Comparison of ENCODE assay signal across 7 cellular contexts in the genomic region with DNA sequence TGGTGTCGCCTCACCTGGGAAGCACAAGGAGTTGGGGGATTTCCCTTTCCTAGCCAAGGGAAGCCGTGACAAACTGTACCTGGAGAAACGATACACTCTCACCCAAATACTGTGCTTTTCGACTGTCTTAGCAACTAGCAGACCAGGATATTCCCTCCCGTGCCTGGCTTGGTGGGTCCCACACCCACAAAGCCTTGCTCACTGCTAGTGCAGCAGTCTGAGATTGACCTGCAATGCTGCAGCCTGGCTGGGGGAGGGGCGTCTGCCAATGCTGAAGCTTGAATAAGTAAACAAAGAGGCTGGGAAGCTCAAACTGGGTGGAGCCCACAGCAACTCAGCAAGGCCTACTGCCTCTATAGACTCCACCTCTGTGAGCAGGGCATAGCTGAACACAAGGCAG.
DNase-seq lines count a peak whose midpoint lies in the region; ATAC-seq, FAIRE-seq and TF ChIP-seq lines count a peak whose summit lies in the region.
"Not testable (repeated sequence)": the region's sequence is repeated elsewhere in the genome, so short reads cannot be mapped to it uniquely, and the experiment has no call there.

No MANE protein-coding gene starts in this region.

- DNase-seq in DMS53 (lab: John Stamatoyannopoulos, UW) (peak; percentile 97), M059J (ENCODE audit: low read depth) (peak; percentile 16), NCI-H345 (lab: John Stamatoyannopoulos, UW) (peak; percentile 80), RPMI8226 (peak; percentile 4), H1 (ENCODE audit: low read depth in 1 of 2, low spot score in 2 of 2) (peak; percentile 34 to 57), left colon (peak in 1 of 2 donors; percentile 40)
- not testable (repeated sequence) for DNase-seq in neuronal stem cell (ENCODE audit: low spot score)

- H3K23me2 ChIP-seq in H1 (ENCODE audit: low read depth, low read length), result not testable (repeated sequence)

- H3K14ac ChIP-seq in H1 (ENCODE audit: insufficient read length); neuronal stem cell (ENCODE audit: low read length): not testable (repeated sequence)

- not testable (repeated sequence) for H3K79me1 ChIP-seq in H1 (ENCODE audit: low read depth, low read length); neuronal stem cell (ENCODE audit: low read depth, low read length)

- not testable (repeated sequence) for H3K79me2 ChIP-seq in H1 (ENCODE audit: control insufficient read depth in 1 of 2, insufficient read depth in 2 of 2, low read length in 2 of 2)

- 0 out of 2 replicates have a peak overlapping the region, but pooled peaks have one; percentile 21 for H2BK20ac ChIP-seq in H1 (ENCODE audit: low read length)

- H3K36me3 ChIP-seq in H1 (ENCODE audit: control insufficient read depth in 2 of 4, insufficient read depth in 4 of 4, low read length in 3 of 4); neuronal stem cell (replicated peaks in 1 of 2; ENCODE audit: control insufficient read depth in 2 of 2, insufficient read depth in 2 of 2, low read length in 2 of 2): not testable (repeated sequence)

- H2AK5ac ChIP-seq in H1 (ENCODE audit: low read depth, low read length); neuronal stem cell (ENCODE audit: low read depth, low read length): not testable (repeated sequence)

- H2BK12ac ChIP-seq in H1 (ENCODE audit: low read depth, low read length); neuronal stem cell (ENCODE audit: low read length): not testable (repeated sequence)

- TF ChIP-seq POLR2A in H1 (IDR thresholded peaks at IDR 0.05; ENCODE audit: control extremely low read depth in 1 of 2, low read depth in 2 of 2, low read length in 2 of 2), result not testable (repeated sequence)

- H2AFZ ChIP-seq in H1 (ENCODE audit: low read length) (peak overlapping the region; percentile 99), neuronal stem cell (ENCODE audit: low read length) (peak overlapping the region; percentile 89)

- H2BK15ac ChIP-seq in H1 (ENCODE audit: low read length); neuronal stem cell (ENCODE audit: low read length): not testable (repeated sequence)

- CTCF ChIA-PET in H1 (lab: Charles Lee; ENCODE audit: partially characterized antibody), result interaction anchor here (0.6 to 7.3 kb wide), 12 partner anchors 10 to 464 kb away, joined by 3 to 89 read pairs (median 4); partner anchors contain the start of gene FSIP2

- not testable (repeated sequence) for H4K91ac ChIP-seq in H1 (replicated peaks; ENCODE audit: insufficient read length, low read length); neuronal stem cell (ENCODE audit: low read depth, low read length, poor library complexity)

- 75% methylated on average over 6 of the region's 6 CpGs; no CpG with 5 or more reads in 1 of the 2 experiments for WGBS in H1 (ENCODE audit: extremely low coverage in 1 of 2, insufficient coverage in 1 of 2, insufficient read length in 1 of 2, insufficient replicate concordance in 2 of 2, low coverage in 1 of 2, low lambda C conversion rate in 2 of 2, missing lambda C conversion rate in 1 of 2), 2 experiments
- WGBS in neuronal stem cell (ENCODE audit: extremely low coverage in 2 of 2, insufficient read length in 2 of 2, insufficient replicate concordance in 1 of 2), 2 donors, result no CpG with 5 or more reads among the region's 6 CpGs

- not testable (repeated sequence) for H3K4ac ChIP-seq in H1 (replicated peaks; ENCODE audit: insufficient read length, low read depth, low read length); neuronal stem cell (ENCODE audit: low read length)

- H3K18ac ChIP-seq in H1 (ENCODE audit: extremely low read depth, low read length); neuronal stem cell (ENCODE audit: low read length): not testable (repeated sequence)

- not testable (repeated sequence) for H4K20me1 ChIP-seq in H1 (replicated peaks in 1 of 2; ENCODE audit: control insufficient read depth in 1 of 2, insufficient read depth in 2 of 2, low read length in 2 of 2)

- not testable (repeated sequence) for H2BK120ac ChIP-seq in H1 (replicated peaks; ENCODE audit: low read depth, low read length); neuronal stem cell (ENCODE audit: low read depth, low read length)

- H3K4me3 ChIP-seq in H1 (ENCODE audit: extremely low read depth in 1 of 4, insufficient read depth in 2 of 4, low read depth in 3 of 4, low read length in 4 of 4); neuronal stem cell (ENCODE audit: low read length in 2 of 2): not testable (repeated sequence)

- not testable (repeated sequence) for TF ChIP-seq CTCF in H1 (IDR thresholded peaks at IDR 0.05; ENCODE audit: control extremely low read depth in 1 of 3, insufficient read depth in 1 of 3, low read depth in 1 of 3, low read length in 3 of 3)

- H3K27ac ChIP-seq in H1 (ENCODE audit: low read depth, low read length); neuronal stem cell (replicated peaks; ENCODE audit: low read length): not testable (repeated sequence)

- H3K9ac ChIP-seq in H1 (replicated peaks in 1 of 4; ENCODE audit: extremely low read depth in 1 of 4, low read depth in 3 of 4, low read length in 3 of 4), result not testable (repeated sequence)
- H3K9ac ChIP-seq in neuronal stem cell (ENCODE audit: low read depth, low read length, poor library complexity), result peak overlapping the region; percentile 32

- intact Hi-C loops in left colon (cut with DNase I, micrococcal nuclease), result not testable (repeated sequence)

- ATAC-seq in left colon, result peak; percentile 58

- peak overlapping the region; percentile 84; the same call in 1 of the 2 replicates for H4K8ac ChIP-seq in H1 (ENCODE audit: extremely low read depth, insufficient read depth, low read length)
- H4K8ac ChIP-seq in neuronal stem cell (ENCODE audit: low read depth, low read length), result not testable (repeated sequence)

- not testable (repeated sequence) for H4K5ac ChIP-seq in H1 (ENCODE audit: insufficient read length, low read depth, low read length)

- H3K9me3 ChIP-seq in H1 (ENCODE audit: insufficient read depth in 2 of 2, low read depth in 1 of 2, low read length in 1 of 2); neuronal stem cell (replicated peaks in 1 of 2; ENCODE audit: control insufficient read depth in 2 of 2, insufficient read depth in 1 of 2, low read depth in 1 of 2, low read length in 2 of 2): not testable (repeated sequence)

- TF ChIP-seq RAD21 in H1 (IDR thresholded peaks at IDR 0.05 in 1 of 2, conservative IDR thresholded peaks at IDR 0.05 in 1 of 2; ENCODE audit: low read depth in 2 of 2, low read length in 2 of 2), result not testable (repeated sequence)

- not testable (repeated sequence) for H3K4me1 ChIP-seq in H1 (replicated peaks in 1 of 4; ENCODE audit: control insufficient read depth in 3 of 4, insufficient read depth in 4 of 4, low read length in 3 of 4); neuronal stem cell (ENCODE audit: control insufficient read depth in 2 of 2, insufficient read depth in 1 of 2, low read depth in 1 of 2, low read length in 2 of 2)

- H3K4me2 ChIP-seq in H1 (ENCODE audit: insufficient read depth in 1 of 2, low read depth in 2 of 2, low read length in 2 of 2), result peak overlapping the region; percentile 41 to 45; a peak in 3 of 4 replicates
- not testable (repeated sequence) for H3K4me2 ChIP-seq in neuronal stem cell (ENCODE audit: insufficient read depth, low read length, poor library complexity, severe bottlenecking)

- TF ChIP-seq EP300 in H1 (IDR thresholded peaks at IDR 0.05; ENCODE audit: borderline replicate concordance in 1 of 2, low read depth in 2 of 2, low read length in 2 of 2), result not testable (repeated sequence)

- H3K27me3 ChIP-seq in H1 (replicated peaks in 1 of 4; ENCODE audit: control insufficient read depth in 3 of 4, extremely low read depth in 1 of 4, insufficient read depth in 3 of 4, low read length in 3 of 4); neuronal stem cell (ENCODE audit: control insufficient read depth in 3 of 3, insufficient read depth in 3 of 3, low read depth in 1 of 3, low read length in 3 of 3): not testable (repeated sequence)

- H3K23ac ChIP-seq in H1 (ENCODE audit: insufficient read length); neuronal stem cell (ENCODE audit: low read depth, low read length, poor library complexity): not testable (repeated sequence)

- not testable (repeated sequence) for H3K56ac ChIP-seq in H1 (replicated peaks; ENCODE audit: insufficient read length, low read depth, low read length)

- H2BK5ac ChIP-seq in H1 (ENCODE audit: low read depth, low read length), result peak overlapping the region; percentile 80
- not testable (repeated sequence) for H2BK5ac ChIP-seq in neuronal stem cell (ENCODE audit: low read length)

- POLR2A ChIA-PET in H1 (lab: Charles Lee; ENCODE audit: partially characterized antibody), result not testable (repeated sequence)

- not testable (repeated sequence) for FAIRE-seq in H1 (lab: Jason Lieb, UNC)

TF ChIP-seq in H1, 55 proteins besides CTCF, POLR2A, EP300 and RAD21:
- TF ChIP-seq RBBP5 (IDR thresholded peaks at IDR 0.05; ENCODE audit: borderline replicate concordance, low read depth, low read length), result 0 out of 2 replicates have a peak, but pooled peaks have one; percentile 54
- 0 out of 2 replicates have a peak, but pooled peaks have one; percentile 33 for TF ChIP-seq SP1 (IDR thresholded peaks at IDR 0.05; ENCODE audit: low read depth, low read length)
- peak; percentile 79 for TF ChIP-seq ASH2L (IDR thresholded peaks at IDR 0.05; ENCODE audit: low read length)
